Comparison of ENCODE assay signal across 8 cellular contexts in the genomic region with DNA sequence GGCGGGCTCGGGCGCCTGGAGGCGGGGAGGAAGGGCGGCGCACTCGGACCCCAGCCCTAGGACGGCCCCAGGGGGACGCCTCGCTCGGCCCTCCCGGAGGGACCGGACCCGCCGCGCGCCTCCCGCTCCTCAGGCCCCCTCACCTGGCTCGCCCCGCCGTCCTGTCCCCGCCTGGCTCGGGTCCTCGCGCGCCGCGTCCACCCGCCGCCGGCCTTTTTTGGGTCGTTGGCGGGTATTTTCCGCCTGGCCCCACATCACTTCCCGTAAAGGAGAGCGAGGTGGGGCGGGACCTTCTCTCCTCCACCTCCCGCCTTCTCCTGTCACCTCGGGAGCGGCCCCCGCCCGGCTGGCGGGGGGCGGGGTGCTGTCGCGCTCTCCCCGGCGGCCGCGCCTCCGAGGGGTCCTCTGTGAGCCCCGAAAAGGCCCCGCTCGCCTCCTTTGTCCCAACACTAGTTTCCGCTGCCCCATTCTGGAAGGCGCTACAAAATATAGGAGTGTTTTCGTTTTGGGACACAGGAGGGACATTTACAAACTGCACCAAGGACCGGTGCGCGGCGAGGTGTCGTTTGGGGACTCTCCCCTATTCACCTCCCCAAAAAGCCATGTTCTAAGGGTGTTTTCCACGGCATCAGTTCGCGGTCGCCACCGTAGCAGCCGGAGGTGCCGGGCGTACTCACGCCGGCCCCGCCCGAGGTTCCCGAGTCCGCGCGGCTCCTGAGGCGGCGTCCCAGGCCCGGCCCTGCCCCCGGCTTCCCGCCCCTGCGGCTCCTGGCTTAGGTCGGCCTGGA. TPM values are rescaled to one million over a fixed set of nuclear protein-coding genes. Genes with fewer than 3 reads are reported as not detected.
DNase-seq lines count a peak whose midpoint lies in the region; ATAC-seq and TF ChIP-seq lines count a peak whose summit lies in the region.

Gene RAB27A (minus strand): TSS at position 241 of the 788 bp plus-strand sequence. CDS start 54,879 bp downstream, outside the sequence.

- H3K4me2 ChIP-seq in neural progenitor cell, result peak within 1 kb of the TSS; percentile 82

- H3K36me3 ChIP-seq in BJ (ENCODE audit: control insufficient read depth, insufficient read depth, low read length) (no peaks in the 10 kb centered on the region; the same call in 1 of the 2 replicates), neural progenitor cell (no peaks in the 10 kb centered on the region)

- TF ChIP-seq CTCF in BJ (IDR thresholded peaks at IDR 0.05; ENCODE audit: insufficient read depth, low read depth, low read length) (no peak), fibroblast of mammary gland (conservative IDR thresholded peaks at IDR 0.05; ENCODE audit: control insufficient read depth, insufficient read depth, low read depth, low read length) (no peak), neural progenitor cell (IDR thresholded peaks at IDR 0.05) (no peak)

- DNase-seq in BJ (ENCODE audit: low read depth) (no peak), RPMI7951 (ENCODE audit: low read depth) (peak; percentile 81), fibroblast of mammary gland (ENCODE audit: low read depth) (peak; percentile 41), neural progenitor cell (ENCODE audit: low spot score) (peak; percentile 88), substantia nigra (lab: John Stamatoyannopoulos, UW) (peak in 24 of 49 donors; percentile 5 to 63 (median 24))
- peak; percentile 80 for DNase-seq in activated T-helper 1 cell treated with anti-CD3 and anti-CD28 coated beads, Interleukin-12 subunit alpha, Interleukin-12 subunit beta, Interleukin-2, Interleukin-4 antibody, amounts not matched to agents 30 ng/mL and 10 ng/mL and 1 ng/mL, durations not matched to agents 14 hours and 24 hours and 36 hours (ENCODE audit: low spot score)

- no peaks in the 10 kb centered on the region for H3K9me3 ChIP-seq in neural progenitor cell (ENCODE audit: low read depth)

- H3K4me1 ChIP-seq in neural progenitor cell, result no peaks in the 10 kb centered on the region

- peaks cover 25% of the 10 kb centered on the region for H3K36me3 Mint-ChIP-seq in activated T-helper 1 cell treated with anti-CD3 and anti-CD28 coated beads, Interleukin-12 subunit alpha, Interleukin-12 subunit beta, Interleukin-2, Interleukin-4 antibody, amounts not matched to agents 30 ng/mL and 10 ng/mL and 1 ng/mL, durations not matched to agents 14 hours and 24 hours and 36 hours (ENCODE audit: low read depth)
- H3K36me3 Mint-ChIP-seq in neural progenitor cell, result no peaks in the 10 kb centered on the region

- peak within 1 kb of the TSS; percentile 89 for H3K4me3 ChIP-seq in BJ (ENCODE audit: low read depth, low read length)
- peak within 1 kb of the TSS; percentile 84 for H3K4me3 ChIP-seq in fibroblast of mammary gland (ENCODE audit: control insufficient read depth, low read depth, low read length)
- peak within 1 kb of the TSS; percentile 84 for H3K4me3 ChIP-seq in neural progenitor cell

- H3K9ac ChIP-seq in neural progenitor cell, result peak within 1 kb of the TSS; percentile 28

- CTCF ChIA-PET in BJ (lab: Yijun Ruan, JAX), result no interaction called here

- ATAC-seq in GM19043 (IDR thresholded peaks at IDR 0.05; ENCODE audit: low read depth, unreplicated experiment), result peak; percentile 58
- ATAC-seq in HG03354 (IDR thresholded peaks at IDR 0.05; ENCODE audit: poor library complexity, severe bottlenecking, unreplicated experiment), result peak; percentile 78

- H3K27me3 ChIP-seq in BJ (ENCODE audit: control insufficient read depth, insufficient read depth, low read length) (no peaks in the 10 kb centered on the region), neural progenitor cell (peaks cover 17% of the 10 kb centered on the region)

- H3K9me3 Mint-ChIP-seq in activated T-helper 1 cell treated with anti-CD3 and anti-CD28 coated beads, Interleukin-12 subunit alpha, Interleukin-12 subunit beta, Interleukin-2, Interleukin-4 antibody, amounts not matched to agents 30 ng/mL and 10 ng/mL and 1 ng/mL, durations not matched to agents 14 hours and 24 hours and 36 hours, result no peaks in the 10 kb centered on the region
- H3K9me3 Mint-ChIP-seq in neural progenitor cell, result no peaks in the 10 kb centered on the region

- H4K20me1 ChIP-seq in neural progenitor cell (ENCODE audit: low read depth), result no peaks in the 10 kb centered on the region

- peaks cover 7% of the 10 kb centered on the region for H3F3A ChIP-seq in neural progenitor cell (ENCODE audit: low read depth)

- POLR2A ChIA-PET in BJ (lab: Charles Lee), result no interaction called here

- peaks cover 40% of the 10 kb centered on the region for H3K4me1 Mint-ChIP-seq in activated T-helper 1 cell treated with anti-CD3 and anti-CD28 coated beads, Interleukin-12 subunit alpha, Interleukin-12 subunit beta, Interleukin-2, Interleukin-4 antibody, amounts not matched to agents 30 ng/mL and 10 ng/mL and 1 ng/mL, durations not matched to agents 14 hours and 24 hours and 36 hours (ENCODE audit: low read depth)
- peaks cover 8% of the 10 kb centered on the region for H3K4me1 Mint-ChIP-seq in neural progenitor cell

- H2AFZ ChIP-seq in neural progenitor cell (replicated peaks), result peak within 1 kb of the TSS; percentile 91

- H3K4me3 Mint-ChIP-seq in activated T-helper 1 cell treated with anti-CD3 and anti-CD28 coated beads, Interleukin-12 subunit alpha, Interleukin-12 subunit beta, Interleukin-2, Interleukin-4 antibody, amounts not matched to agents 30 ng/mL and 10 ng/mL and 1 ng/mL, durations not matched to agents 14 hours and 24 hours and 36 hours, result peak within 1 kb of the TSS; percentile 95
- peak within 1 kb of the TSS; percentile 88 for H3K4me3 Mint-ChIP-seq in neural progenitor cell

- no peaks in the 10 kb centered on the region for H3K79me2 ChIP-seq in neural progenitor cell (ENCODE audit: low read depth)

- no peak within 1 kb of the TSS for H3K27ac ChIP-seq in neural progenitor cell
- H3K27ac ChIP-seq in substantia nigra (ENCODE audit: low read depth, low read length, poor library complexity, severe bottlenecking), result peak within 1 kb of the TSS; percentile 30

- intact Hi-C loops in activated T-helper 1 cell treated with anti-CD3 and anti-CD28 coated beads, Interleukin-12 subunit alpha, Interleukin-12 subunit beta, Interleukin-2, Interleukin-4 antibody, amounts not matched to agents 30 ng/mL and 10 ng/mL and 1 ng/mL, durations not matched to agents 14 hours and 24 hours and 36 hours (cut with micrococcal nuclease), result loop anchor here (1.0 to 2.0 kb wide), 8 partner anchors 9 to 150 kb away; partner anchors contain the start of genes CCPG1, PIERCE2, PIGB and PIGBOS1

- H3K27me3 Mint-ChIP-seq in activated T-helper 1 cell treated with anti-CD3 and anti-CD28 coated beads, Interleukin-12 subunit alpha, Interleukin-12 subunit beta, Interleukin-2, Interleukin-4 antibody, amounts not matched to agents 30 ng/mL and 10 ng/mL and 1 ng/mL, durations not matched to agents 14 hours and 24 hours and 36 hours (ENCODE audit: insufficient read depth), result no peaks in the 10 kb centered on the region
- peaks cover 2% of the 10 kb centered on the region for H3K27me3 Mint-ChIP-seq in neural progenitor cell (ENCODE audit: insufficient read depth, low read depth)

- peak within 1 kb of the TSS; percentile 96 for H3K27ac Mint-ChIP-seq in activated T-helper 1 cell treated with anti-CD3 and anti-CD28 coated beads, Interleukin-12 subunit alpha, Interleukin-12 subunit beta, Interleukin-2, Interleukin-4 antibody, amounts not matched to agents 30 ng/mL and 10 ng/mL and 1 ng/mL, durations not matched to agents 14 hours and 24 hours and 36 hours
- H3K27ac Mint-ChIP-seq in neural progenitor cell, result peak within 1 kb of the TSS; percentile 43

RNA-seq across cellular contexts. Expression of gene RAB27A, which starts in this region (rescaled TPM):
- polyA plus RNA-seq in BJ (2011; rRNA removed), result 12.1 and 17.8 TPM in 2 replicates
- polyA minus RNA-seq in BJ (2011; rRNA and poly(A)+ RNA removed), result 2.3 and 6.5 TPM in 2 replicates
- total RNA-seq in RPMI7951 (2014; rRNA removed; shearing (Covaris generic)), result 17.8 and 19.0 TPM in 2 replicates
- 98.6 and 100 TPM in 2 replicates for total RNA-seq in activated T-helper 1 cell treated with anti-CD3 and anti-CD28 coated beads, Interleukin-12 subunit alpha, Interleukin-12 subunit beta, Interleukin-2, Interleukin-4 antibody, amounts not matched to agents 30 ng/mL and 10 ng/mL and 1 ng/mL, durations not matched to agents 14 hours and 24 hours and 36 hours
- total RNA-seq in neural progenitor cell (ENCODE audit: low replicate concordance), result 2.3 and 3.6 TPM in 2 replicates
